11 cellular contexts compared by ENCODE assay signal in the genomic region with DNA sequence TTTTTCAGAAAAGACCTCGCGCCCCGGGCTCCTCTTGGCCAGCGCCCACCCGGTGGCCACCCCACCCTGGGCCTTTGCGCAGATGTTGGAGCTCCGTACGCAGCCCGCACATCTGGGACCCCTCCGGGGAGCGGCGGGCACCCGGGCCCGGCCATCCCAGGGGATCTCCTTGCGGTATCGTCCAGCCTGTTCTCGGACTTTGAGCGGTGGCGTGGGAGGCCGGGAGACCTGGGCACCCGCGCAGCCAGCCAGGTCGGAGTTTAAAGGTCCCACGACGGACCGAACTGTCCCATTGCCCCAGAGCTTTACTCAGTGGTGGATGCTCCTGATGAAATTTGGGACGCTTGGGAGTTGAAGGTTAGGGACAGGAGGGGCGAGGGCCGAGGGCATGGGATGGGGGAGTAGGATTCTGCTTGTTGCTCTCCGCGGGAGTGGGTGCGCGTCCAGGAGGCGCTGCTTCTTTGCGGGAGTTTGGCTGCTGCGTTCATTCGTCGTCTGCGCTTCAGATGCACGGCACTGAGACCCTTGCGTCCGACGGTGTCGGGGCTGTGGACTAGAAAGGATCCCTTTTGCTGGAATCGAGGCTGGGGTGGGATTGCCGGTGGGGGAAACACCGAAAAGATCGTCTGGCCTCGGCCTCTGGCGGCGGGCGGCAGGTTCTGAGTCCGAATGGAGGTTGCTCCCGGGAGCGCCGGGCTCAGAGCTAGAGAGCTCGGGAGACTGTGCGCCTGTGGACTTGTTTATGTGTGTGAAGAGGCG. TPM values are rescaled to one million over a fixed set of nuclear protein-coding genes. Genes with fewer than 3 reads are reported as not detected.
A peak's percentile ranks its signal among the peaks of the same experiment; 100 is the strongest.
DNase-seq lines count a peak whose midpoint lies in the region; ATAC-seq lines count a peak whose summit lies in the region.
"Had no signal": no experiment of that assay in that cellular context is flagged by ENCODE, and none has a peak within 500 bp of the region (broad histone marks: within the 10 kb centered on the region; RNA-seq: fewer than 3 reads in every experiment).

No MANE protein-coding gene starts in this region.

- H3K27me3 Mint-ChIP-seq in CD8-positive, alpha-beta memory T cell = peaks cover 36 to 37% of the 10 kb centered on the region in 2 donors

- H3K27ac Mint-ChIP-seq in CD8-positive, alpha-beta memory T cell = no peak overlapping the region

- ATAC-seq in HG03159 (IDR thresholded peaks at IDR 0.05; ENCODE audit: unreplicated experiment) (no peak), GM19351 (IDR thresholded peaks at IDR 0.05; ENCODE audit: unreplicated experiment) (no peak)

- peaks cover 0 to 4% (median 2%) of the 10 kb centered on the region in 5 donors for H3K9me3 Mint-ChIP-seq in CD8-positive, alpha-beta memory T cell

- no peak overlapping the region for H3K4me3 Mint-ChIP-seq in CD8-positive, alpha-beta memory T cell

- H3K4me1 Mint-ChIP-seq in CD8-positive, alpha-beta memory T cell = peaks cover 0 to 12% (median 6%) of the 10 kb centered on the region in 3 donors

- H3K36me3 ChIP-seq in CD8-positive, alpha-beta memory T cell (ENCODE audit: insufficient read depth, low read length) = no peaks in the 10 kb centered on the region

- no peaks in the 10 kb centered on the region for H3K36me3 Mint-ChIP-seq in CD8-positive, alpha-beta memory T cell

- CTCF ChIA-PET in CD8-positive, alpha-beta memory T cell (lab: Charles Lee) = no interaction called here

- POLR2A ChIA-PET in CD8-positive, alpha-beta memory T cell (lab: Charles Lee) = no interaction called here

- H3K27me3 ChIP-seq in CD8-positive, alpha-beta memory T cell (ENCODE audit: insufficient read depth, low read length, poor library complexity, severe bottlenecking) = peaks cover 9% of the 10 kb centered on the region

- H3K4me3 ChIP-seq in CD8-positive, alpha-beta memory T cell (ENCODE audit: low read length) = no peak overlapping the region

- no peaks in the 10 kb centered on the region for H3K4me1 ChIP-seq in CD8-positive, alpha-beta memory T cell (ENCODE audit: insufficient read depth, low read length)

- DNase-seq in ELF-1 (ENCODE audit: low read depth, low spot score) (peak; percentile 70), RPMI8226 (peak; percentile 44), hepatic stellate cell (ENCODE audit: low spot score) (peak; percentile 41), retina (peak; percentile 81), OCI-M2 (lab: John Stamatoyannopoulos, UW; ENCODE audit: unreplicated experiment) (no peak)
- no peak for DNase-seq in CD8-positive, alpha-beta memory T cell
- DNase-seq: activated T-cell treated with anti-CD3 and anti-CD28 coated beads, Interleukin-2, amount 50 U/mL, for 48 hours; GDM1 had no signal

- H3K9me3 ChIP-seq in CD8-positive, alpha-beta memory T cell (ENCODE audit: low read length) = no peaks in the 10 kb centered on the region

- no peak overlapping the region for H3K27ac ChIP-seq in CD8-positive, alpha-beta memory T cell (ENCODE audit: low read depth, low read length)

RNA-seq across cellular contexts. Expression of gene NTF3, which starts 1.4 kb away (rescaled TPM):
- not detected for total RNA-seq in CD8-positive, alpha-beta memory T cell
- not detected for polyA plus RNA-seq in CD8-positive, alpha-beta memory T cell
- total RNA-seq: HT-29 had no signal

Comparison
In these comparisons a context has a peak if more than half of its experiments do, and no peak if none do; other contexts are left out.
1. DNase-seq: peak in ELF-1 (single experiment), RPMI8226 (single experiment), hepatic stellate cell (single experiment) and retina (single experiment); none in CD8-positive, alpha-beta memory T cell (0 of 5) and OCI-M2 (single experiment).